1 cellular context compared by ENCODE assay signal in genomic region chr10:79275105-79275430, GRCh38.
TF ChIP-seq lines count a peak whose summit lies in the region.

No MANE protein-coding gene starts in this region.

TF ChIP-seq in WTC11, 78 proteins besides CTCF, POLR2A, EP300 and RAD21 (continued from another document):
- TF ChIP-seq ZNF532 (CRISPR knock-in tag; IDR thresholded peaks at IDR 0.05; ENCODE audit: borderline replicate concordance) (no peak), ARID4B (CRISPR knock-in tag; IDR thresholded peaks at IDR 0.05; ENCODE audit: borderline replicate concordance) (no peak), ZBTB21 (CRISPR knock-in tag; IDR thresholded peaks at IDR 0.05; ENCODE audit: borderline replicate concordance) (no peak), MLX (CRISPR knock-in tag; IDR thresholded peaks at IDR 0.05) (no peak), GTF2I (CRISPR knock-in tag; conservative IDR thresholded peaks at IDR 0.05) (no peak), ZNF263 (CRISPR knock-in tag; IDR thresholded peaks at IDR 0.05; ENCODE audit: low read depth) (no peak), NFATC4 (CRISPR knock-in tag; IDR thresholded peaks at IDR 0.05) (no peak), EMX1 (CRISPR knock-in tag; IDR thresholded peaks at IDR 0.05) (no peak), ATF6 (CRISPR knock-in tag; IDR thresholded peaks at IDR 0.05) (no peak), ELF4 (CRISPR knock-in tag; IDR thresholded peaks at IDR 0.05; ENCODE audit: low read depth) (no peak), CREB1 (CRISPR knock-in tag; IDR thresholded peaks at IDR 0.05) (no peak), TP53 (CRISPR knock-in tag; IDR thresholded peaks at IDR 0.05) (no peak), CREM (CRISPR knock-in tag; IDR thresholded peaks at IDR 0.05) (no peak), TEAD4 (CRISPR knock-in tag; IDR thresholded peaks at IDR 0.05) (no peak), CBFB (CRISPR knock-in tag; IDR thresholded peaks at IDR 0.05; ENCODE audit: low read depth) (no peak), ZBTB43 (CRISPR knock-in tag; IDR thresholded peaks at IDR 0.05) (no peak)
